In the genomic region with DNA sequence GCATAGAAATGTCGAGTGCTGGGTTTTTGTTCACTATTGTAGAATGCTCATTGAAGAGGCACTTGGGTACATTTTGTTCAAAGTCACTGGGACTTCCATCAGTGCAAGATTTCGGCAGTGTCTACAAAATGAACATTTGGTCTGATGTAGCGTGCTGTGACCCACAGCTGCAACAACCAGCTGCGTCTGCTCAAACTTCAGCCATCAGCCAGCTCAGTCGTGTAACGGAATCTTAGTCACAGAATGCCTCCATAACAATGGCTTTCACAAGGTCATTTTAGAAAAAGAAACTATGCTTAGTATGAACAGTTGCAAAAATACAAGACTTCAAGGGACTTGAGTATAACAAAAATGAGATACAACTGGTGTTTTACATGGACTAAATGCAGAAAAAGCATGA, we compare ENCODE assay signal across 16 cellular contexts.
A peak's percentile ranks its signal among the peaks of the same experiment; 100 is the strongest.
DNase-seq lines count a peak whose midpoint lies in the region; ATAC-seq, FAIRE-seq and TF ChIP-seq lines count a peak whose summit lies in the region.
"Had no signal": no experiment of that assay in that cellular context is flagged by ENCODE, and none has a peak within 500 bp of the region (broad histone marks: within the 10 kb centered on the region; RNA-seq: fewer than 3 reads in every experiment).

No MANE protein-coding gene starts in this region.

- no peak overlapping the region for H3K9ac ChIP-seq in astrocyte (ENCODE audit: low read length)

- peaks cover 6% of the 10 kb centered on the region for H3K4me1 ChIP-seq in astrocyte (ENCODE audit: insufficient read depth, low read length)
- H3K4me1 ChIP-seq in heart left ventricle: peaks cover 0 to 15% (median 7%) of the 10 kb centered on the region in 12 donors
- H3K4me1 ChIP-seq in neuron (ENCODE audit: insufficient read depth, low read length): peaks cover 7% of the 10 kb centered on the region

- 60 to 81% (median 74%) methylated on average over 6 of the region's 6 CpGs for WGBS in heart left ventricle, 4 donors

- intact Hi-C loops in heart left ventricle (cut with DNase I): no loop called here

- no peaks in the 10 kb centered on the region for H3K36me3 Mint-ChIP-seq in astrocyte (ENCODE audit: low read depth, unreplicated experiment)
- H3K36me3 Mint-ChIP-seq in activated CD8-positive, alpha-beta memory T cell treated with anti-CD3 and anti-CD28 coated beads, Interleukin-2, amount 10 ng/mL, durations not matched to agents 7 days and 5 days: no peaks in the 10 kb centered on the region
- H3K36me3 Mint-ChIP-seq: CD8-positive, alpha-beta T cell had no signal

- H4K20me1 ChIP-seq in astrocyte (ENCODE audit: insufficient read depth, low read length): no peaks in the 10 kb centered on the region

- H3K27me3 ChIP-seq in astrocyte (ENCODE audit: insufficient read depth, low read length): no peaks in the 10 kb centered on the region
- H3K27me3 ChIP-seq in heart left ventricle: no peaks in the 10 kb centered on the region
- H3K27me3 ChIP-seq in neuron (ENCODE audit: insufficient read depth, low read length): no peaks in the 10 kb centered on the region

- no peak overlapping the region for H3K4me2 ChIP-seq in astrocyte (ENCODE audit: low read length)

- H3K4me3 Mint-ChIP-seq in astrocyte (ENCODE audit: unreplicated experiment): no peak overlapping the region
- H3K4me3 Mint-ChIP-seq in activated CD8-positive, alpha-beta memory T cell treated with anti-CD3 and anti-CD28 coated beads, Interleukin-2, amount 10 ng/mL, durations not matched to agents 7 days and 5 days: no peak overlapping the region
- H3K4me3 Mint-ChIP-seq: activated B cell treated with CpG ODN at 0.5 μM for 24 hours; CD8-positive, alpha-beta T cell had no signal

- H3K4me3 ChIP-seq in astrocyte (ENCODE audit: insufficient read depth, low read depth, low read length) (no peak overlapping the region), heart left ventricle (no peak overlapping the region), neuron (ENCODE audit: low read length) (no peak overlapping the region)

- DNase-seq in astrocyte (ENCODE audit: low read depth) (peak; percentile 55), heart left ventricle (peak; percentile 59 to 72 (median 67)), ureter (ENCODE audit: low spot score) (peak; percentile 50), NCI-H748 (lab: John Stamatoyannopoulos, UW; ENCODE audit: unreplicated experiment) (no peak)
- DNase-seq in activated CD8-positive, alpha-beta memory T cell treated with anti-CD3 and anti-CD28 coated beads, Interleukin-2, amount 10 ng/mL, durations not matched to agents 7 days and 5 days: no peak
- DNase-seq: activated B cell treated with CpG ODN at 0.5 μM for 24 hours; activated T-cell treated with anti-CD3 and anti-CD28 coated beads for 4 hours; CD8-positive, alpha-beta T cell; kidney glomerular epithelial cell; NCI-H2227 treated with DMSO at 0.1 percent for 48 hours; stimulated activated CD4-positive, alpha-beta T cell treated with anti-CD3 and anti-CD28 coated beads, Interleukin-4, amount 100 ng/mL, for 24 hours; stimulated activated naive CD4-positive, alpha-beta T cell treated with Interleukin-2 at 50 U/mL for 16 hours had no signal

- H3K27ac ChIP-seq in astrocyte (ENCODE audit: low read depth, low read length) (no peak overlapping the region), heart left ventricle (peak overlapping the region in 1 of 12 donors; percentile 8)

- no peak for TF ChIP-seq POLR2A in heart left ventricle (IDR thresholded peaks at IDR 0.05)

- H3K36me3 ChIP-seq in astrocyte (ENCODE audit: insufficient read depth, low read length): no peaks in the 10 kb centered on the region
- no peaks in the 10 kb centered on the region for H3K36me3 ChIP-seq in heart left ventricle
- no peaks in the 10 kb centered on the region for H3K36me3 ChIP-seq in neuron (ENCODE audit: insufficient read depth, low read length)

- CTCF ChIA-PET in activated CD8-positive, alpha-beta memory T cell treated with anti-CD3 and anti-CD28 coated beads, Interleukin-2, amount 10 ng/mL, durations not matched to agents 7 days and 5 days (lab: Charles Lee): no interaction called here

- TF ChIP-seq CTCF in astrocyte (IDR thresholded peaks at IDR 0.05; ENCODE audit: insufficient read depth, low read depth, low read length) (no peak), heart left ventricle (IDR thresholded peaks at IDR 0.05) (no peak)

- no peaks in the 10 kb centered on the region for H3K79me2 ChIP-seq in astrocyte (ENCODE audit: insufficient read depth, low read length)

- H3K4me1 Mint-ChIP-seq in astrocyte (ENCODE audit: low read depth, unreplicated experiment): peaks cover 20% of the 10 kb centered on the region
- no peaks in the 10 kb centered on the region for H3K4me1 Mint-ChIP-seq in activated CD8-positive, alpha-beta memory T cell treated with anti-CD3 and anti-CD28 coated beads, Interleukin-2, amount 10 ng/mL, durations not matched to agents 7 days and 5 days

- H2AFZ ChIP-seq in astrocyte (ENCODE audit: low read depth, low read length) (no peak overlapping the region), neuron (ENCODE audit: low read depth, low read length) (peak overlapping the region; percentile 9)

- H3K27ac Mint-ChIP-seq in astrocyte (ENCODE audit: unreplicated experiment): no peak overlapping the region
- H3K27ac Mint-ChIP-seq in activated CD8-positive, alpha-beta memory T cell treated with anti-CD3 and anti-CD28 coated beads, Interleukin-2, amount 10 ng/mL, durations not matched to agents 7 days and 5 days: no peak overlapping the region
- H3K27ac Mint-ChIP-seq: activated B cell treated with CpG ODN at 0.5 μM for 24 hours; CD8-positive, alpha-beta T cell had no signal

- no peaks in the 10 kb centered on the region for H3K27me3 Mint-ChIP-seq in astrocyte (ENCODE audit: low read depth, unreplicated experiment)
- H3K27me3 Mint-ChIP-seq in activated CD8-positive, alpha-beta memory T cell treated with anti-CD3 and anti-CD28 coated beads, Interleukin-2, amount 10 ng/mL, durations not matched to agents 7 days and 5 days: no peaks in the 10 kb centered on the region
- H3K27me3 Mint-ChIP-seq: activated B cell treated with CpG ODN at 0.5 μM for 24 hours had no signal

- no peaks in the 10 kb centered on the region for H3K9me3 ChIP-seq in astrocyte (ENCODE audit: insufficient read depth, low read depth, low read length)
- H3K9me3 ChIP-seq in heart left ventricle: no peaks in the 10 kb centered on the region
- H3K9me3 ChIP-seq in neuron (ENCODE audit: low read length): no peaks in the 10 kb centered on the region

- FAIRE-seq in astrocyte (lab: Jason Lieb, UNC): no peak
- FAIRE-seq: G401.6, GM18507 had no signal

- ATAC-seq in heart left ventricle: peak; percentile 60 to 88 (median 86)
- ATAC-seq in HG02885 (IDR thresholded peaks at IDR 0.05; ENCODE audit: poor library complexity, unreplicated experiment): no peak
- no peak for ATAC-seq in activated CD8-positive, alpha-beta memory T cell treated with anti-CD3 and anti-CD28 coated beads, Interleukin-2, amount 10 ng/mL, durations not matched to agents 7 days and 5 days
- ATAC-seq: CD8-positive, alpha-beta T cell had no signal

- H3K9me3 Mint-ChIP-seq in astrocyte (ENCODE audit: unreplicated experiment): no peaks in the 10 kb centered on the region
- H3K9me3 Mint-ChIP-seq in activated CD8-positive, alpha-beta memory T cell treated with anti-CD3 and anti-CD28 coated beads, Interleukin-2, amount 10 ng/mL, durations not matched to agents 7 days and 5 days (ENCODE audit: low read depth): peaks cover 3% of the 10 kb centered on the region
- H3K9me3 Mint-ChIP-seq: activated B cell treated with CpG ODN at 0.5 μM for 24 hours had no signal

Comparison
In these comparisons a context has a peak if more than half of its experiments do, and no peak if none do; other contexts are left out.
1. DNase-seq: peak in astrocyte (single experiment), heart left ventricle (5 of 5) and ureter (single experiment); none in activated CD8-positive, alpha-beta memory T cell treated with anti-CD3 and anti-CD28 coated beads, Interleukin-2, amount 10 ng/mL, durations not matched to agents 7 days and 5 days (single experiment) and NCI-H748 (single experiment).
2. ATAC-seq: peak in heart left ventricle (4 of 4); none in HG02885 (single experiment) and activated CD8-positive, alpha-beta memory T cell treated with anti-CD3 and anti-CD28 coated beads, Interleukin-2, amount 10 ng/mL, durations not matched to agents 7 days and 5 days (single experiment).